In genomic region chr1:34267326-34267725, GRCh38 we compare ENCODE assay signal across 23 cellular contexts.
"Had no signal": no experiment of that assay in that cellular context is flagged by ENCODE, and none has a peak within 500 bp of the region (broad histone marks: within the 10 kb centered on the region; RNA-seq: fewer than 3 reads in every experiment).

No MANE protein-coding gene starts in this region.

- H3K9me3 ChIP-seq: colonic mucosa, heart right ventricle, lower lobe of right lung, spleen, testis had no signal

- ATAC-seq: activated CD8-positive, alpha-beta memory T cell treated with anti-CD3 and anti-CD28 coated beads, Interleukin-2, amount 10 ng/mL, durations not matched to agents 7 days and 5 days; activated CD8-positive, alpha-beta T cell treated with anti-CD3 and anti-CD28 coated beads for 36 hours; heart right ventricle; left lobe of liver; lower lobe of right lung; naive thymus-derived CD4-positive, alpha-beta T cell; T-helper 17 cell had no signal

- H3K27me3 ChIP-seq: brain microvascular endothelial cell, colonic mucosa, testis had no signal

- H3K36me3 ChIP-seq: brain microvascular endothelial cell, colonic mucosa, heart right ventricle, lower lobe of right lung, neural progenitor cell, spleen had no signal

- DNase-seq: activated CD4-positive, alpha-beta T cell treated with anti-CD3 and anti-CD28 coated beads, Interleukin-2, amount 10 ng/mL, durations not matched to agents 7 days and 5 days; activated CD8-positive, alpha-beta memory T cell treated with anti-CD3 and anti-CD28 coated beads, Interleukin-2, amount 10 ng/mL, durations not matched to agents 7 days and 5 days; activated CD8-positive, alpha-beta T cell treated with anti-CD3 and anti-CD28 coated beads for 36 hours; activated effector memory CD4-positive, alpha-beta T cell treated with anti-CD3 and anti-CD28 coated beads, Interleukin-2, amount 50 U/mL, for 16 hours; activated naive CD4-positive, alpha-beta T cell treated with anti-CD3 and anti-CD28 coated beads, Interleukin-2, amount 10 ng/mL, durations not matched to agents 7 days and 5 days; activated T-cell treated with anti-CD3 and anti-CD28 coated beads for 4 hours; brain microvascular endothelial cell; colonic mucosa; foreskin fibroblast; heart right ventricle; kidney; lower lobe of right lung; naive thymus-derived CD4-positive, alpha-beta T cell; retina; spleen; stimulated activated CD4-positive, alpha-beta T cell treated with anti-CD3 and anti-CD28 coated beads, Interleukin-4, amount 100 ng/mL, for 1 hour; stimulated activated naive CD4-positive, alpha-beta T cell; T-helper 17 cell; testis; trophoblast cell had no signal

- H3K27ac ChIP-seq: brain microvascular endothelial cell, colonic mucosa, epithelial cell of prostate, heart right ventricle, lower lobe of right lung, neural progenitor cell, spleen, testis had no signal

- H3K4me1 ChIP-seq: colonic mucosa, heart right ventricle, lower lobe of right lung, spleen, testis had no signal

- H3K4me3 ChIP-seq: colonic mucosa, heart right ventricle, lower lobe of right lung, neural progenitor cell, spleen, testis had no signal
